ENCODE assay signal across 39 cellular contexts in the genomic region with DNA sequence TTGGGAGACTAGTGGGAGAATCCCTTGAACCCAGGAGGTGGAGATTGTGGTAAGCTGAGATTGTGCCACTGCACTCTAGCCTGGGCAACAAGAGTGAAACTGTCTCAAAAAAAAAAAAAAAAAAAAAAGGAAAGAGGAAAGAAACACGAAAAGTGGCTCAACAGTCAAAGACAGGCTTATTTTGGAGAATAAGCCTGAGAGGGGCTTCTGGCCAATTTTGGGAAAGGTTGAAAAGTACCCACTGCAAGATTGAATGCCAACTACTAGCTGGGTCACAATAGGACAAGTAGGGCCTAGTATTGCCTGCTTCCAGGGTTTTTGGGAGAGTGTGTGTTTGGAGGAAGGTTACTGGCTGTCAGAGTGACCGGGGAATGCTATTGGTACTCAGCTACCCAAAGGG. TPM values are rescaled to one million over a fixed set of nuclear protein-coding genes. Genes with fewer than 3 reads are reported as not detected.
"Had no signal": no experiment of that assay in that cellular context is flagged by ENCODE, and none has a peak within 500 bp of the region (broad histone marks: within the 10 kb centered on the region; RNA-seq: fewer than 3 reads in every experiment).

No MANE protein-coding gene starts in this region.

- ATAC-seq: activated CD8-positive, alpha-beta T cell treated with anti-CD3 and anti-CD28 coated beads for 36 hours; activated naive CD8-positive, alpha-beta T cell treated with anti-CD3 and anti-CD28 coated beads, Interleukin-2, amount 50 U/mL, for 24 hours; activated T-cell treated with anti-CD3 and anti-CD28 coated beads, Interleukin-2, amount 50 U/mL, for 4 hours; activated T-cell treated with anti-CD3 and anti-CD28 coated beads, Interleukin-2, amount 50 U/mL, for 72 hours; activated T-helper 17 cell treated with anti-CD3 and anti-CD28 coated beads, Interleukin-2, amount 50 U/mL, for 72 hours; body of pancreas had no signal

- H3K4me3 ChIP-seq: ascending aorta, body of pancreas, breast epithelium had no signal

- FAIRE-seq: colon, TTC549 had no signal

- H3K27ac Mint-ChIP-seq: activated B cell treated with CpG ODN at 0.5 μM for 24 hours; activated CD4-positive, alpha-beta memory T cell treated with anti-CD3 and anti-CD28 coated beads for 36 hours; activated CD4-positive, alpha-beta T cell treated with anti-CD3 and anti-CD28 coated beads, Interleukin-2, amount 10 ng/mL, durations not matched to agents 24 days and 14 days; activated CD8-positive, alpha-beta T cell treated with anti-CD3 and anti-CD28 coated beads for 36 hours; activated naive CD4-positive, alpha-beta T cell treated with anti-CD3 and anti-CD28 coated beads for 36 hours; activated naive CD4-positive, alpha-beta T cell treated with anti-CD3 and anti-CD28 coated beads, Interleukin-2, amount 50 U/mL, for 24 hours; activated naive CD8-positive, alpha-beta T cell; activated naive CD8-positive, alpha-beta T cell treated with anti-CD3 and anti-CD28 coated beads, Interleukin-2, amount 10 ng/mL, durations not matched to agents 7 days and 5 days; activated naive CD8-positive, alpha-beta T cell treated with anti-CD3 and anti-CD28 coated beads, Interleukin-2, amount 50 U/mL, for 24 hours; activated T-cell treated with anti-CD3 and anti-CD28 coated beads, Interleukin-2, amount 50 U/mL, for 72 hours; activated T-helper 1 cell treated with anti-CD3 and anti-CD28 coated beads, Interleukin-12 subunit alpha, Interleukin-12 subunit beta, Interleukin-2, Interleukin-4 antibody, amounts not matched to agents 30 ng/mL and 10 ng/mL and 1 ng/mL, durations not matched to agents 14 hours and 24 hours and 36 hours; activated T-helper 17 cell treated with anti-CD3 and anti-CD28 coated beads, Interleukin-2, amount 50 U/mL, for 72 hours; T-helper 1 cell treated with Interleukin-12 subunit alpha and Interleukin-12 subunit beta and Interleukin-4 antibody, amounts not matched to agents 30 μg/mL and 1 μg/mL, for 36 hours; T-helper 2 cell treated with Interferon-gamma antibody and Interleukin-4, amounts not matched to agents 5 μg/mL and 100 μg/mL, for 36 hours had no signal

- H3K9me3 Mint-ChIP-seq: activated B cell treated with CpG ODN at 0.5 μM for 24 hours; activated CD4-positive, alpha-beta memory T cell treated with anti-CD3 and anti-CD28 coated beads for 36 hours; activated CD4-positive, alpha-beta T cell treated with anti-CD3 and anti-CD28 coated beads, Interleukin-2, amount 10 ng/mL, durations not matched to agents 24 days and 14 days; activated CD8-positive, alpha-beta T cell treated with anti-CD3 and anti-CD28 coated beads for 36 hours; activated naive CD4-positive, alpha-beta T cell treated with anti-CD3 and anti-CD28 coated beads for 36 hours; activated naive CD4-positive, alpha-beta T cell treated with anti-CD3 and anti-CD28 coated beads, Interleukin-2, amount 50 U/mL, for 24 hours; activated naive CD8-positive, alpha-beta T cell treated with anti-CD3 and anti-CD28 coated beads, Interleukin-2, amount 10 ng/mL, durations not matched to agents 7 days and 5 days; activated naive CD8-positive, alpha-beta T cell treated with anti-CD3 and anti-CD28 coated beads, Interleukin-2, amount 50 U/mL, for 24 hours; activated T-cell treated with anti-CD3 and anti-CD28 coated beads, Interleukin-2, amount 50 U/mL, for 4 hours; activated T-cell treated with anti-CD3 and anti-CD28 coated beads, Interleukin-2, amount 50 U/mL, for 72 hours; activated T-helper 1 cell treated with anti-CD3 and anti-CD28 coated beads, Interleukin-12 subunit alpha, Interleukin-12 subunit beta, Interleukin-2, Interleukin-4 antibody, amounts not matched to agents 30 ng/mL and 10 ng/mL and 1 ng/mL, durations not matched to agents 14 hours and 24 hours and 36 hours; activated T-helper 17 cell treated with anti-CD3 and anti-CD28 coated beads, Interleukin-2, amount 50 U/mL, for 72 hours; T-helper 1 cell treated with Interleukin-12 subunit alpha and Interleukin-12 subunit beta and Interleukin-4 antibody, amounts not matched to agents 30 μg/mL and 1 μg/mL, for 36 hours; T-helper 2 cell treated with Interferon-gamma antibody and Interleukin-4, amounts not matched to agents 5 μg/mL and 100 μg/mL, for 36 hours had no signal

- H3K27me3 ChIP-seq: ascending aorta, body of pancreas, brain microvascular endothelial cell, breast epithelium had no signal

- DNase-seq: activated B cell treated with CpG ODN at 0.5 μM for 24 hours; activated CD4-positive, alpha-beta memory T cell treated with anti-CD3 and anti-CD28 coated beads for 36 hours; activated CD4-positive, alpha-beta T cell treated with anti-CD3 and anti-CD28 coated beads for 4 hours; activated CD4-positive, alpha-beta T cell treated with anti-CD3 and anti-CD28 coated beads, Interleukin-2, amount 10 ng/mL, durations not matched to agents 24 days and 14 days; activated CD4-positive, alpha-beta T cell treated with anti-CD3 and anti-CD28 coated beads, Interleukin-2, amount 50 U/mL, for 1 hour; activated CD4-positive, alpha-beta T cell treated with anti-CD3 and anti-CD28 coated beads, Interleukin-2, amount 50 U/mL, for 4 hours; activated CD4-positive, CD25-positive, alpha-beta regulatory T cell treated with anti-CD3 and anti-CD28 coated beads, Interleukin-2, amount 50 U/mL, for 72 hours; activated CD8-positive, alpha-beta memory T cell treated with anti-CD3 and anti-CD28 coated beads, Interleukin-2, amount 50 U/mL, for 4 hours; activated CD8-positive, alpha-beta T cell treated with anti-CD3 and anti-CD28 coated beads for 36 hours; activated effector memory CD4-positive, alpha-beta T cell treated with anti-CD3 and anti-CD28 coated beads, Interleukin-2, amount 50 U/mL, for 16 hours; activated gamma-delta T cell treated with Interleukin-2 at 50 U/mL for 16 hours; activated naive CD4-positive, alpha-beta T cell; activated naive CD4-positive, alpha-beta T cell treated with anti-CD3 and anti-CD28 coated beads for 36 hours; activated naive CD8-positive, alpha-beta T cell treated with anti-CD3 and anti-CD28 coated beads, Interleukin-2, amount 10 ng/mL, durations not matched to agents 7 days and 5 days; activated naive CD8-positive, alpha-beta T cell treated with anti-CD3 and anti-CD28 coated beads, Interleukin-2, amount 50 U/mL, for 24 hours; activated T-cell treated with anti-CD3 and anti-CD28 coated beads for 4 hours; activated T-cell treated with anti-CD3 and anti-CD28 coated beads, Interleukin-2, amount 50 U/mL, for 1 hour; activated T-cell treated with anti-CD3 and anti-CD28 coated beads, Interleukin-2, amount 50 U/mL, for 4 hours; activated T-cell treated with anti-CD3 and anti-CD28 coated beads, Interleukin-2, amount 50 U/mL, for 72 hours; amygdala; anterior cingulate cortex; body of pancreas; brain microvascular endothelial cell; central memory CD4-positive, alpha-beta T cell; T-helper 2 cell; T-helper 9 cell had no signal

- H3K9me3 ChIP-seq: ascending aorta, body of pancreas, breast epithelium had no signal

- H3K36me3 Mint-ChIP-seq: activated CD4-positive, alpha-beta memory T cell treated with anti-CD3 and anti-CD28 coated beads for 36 hours; activated naive CD4-positive, alpha-beta T cell treated with anti-CD3 and anti-CD28 coated beads, Interleukin-2, amount 50 U/mL, for 24 hours; activated naive CD8-positive, alpha-beta T cell; activated naive CD8-positive, alpha-beta T cell treated with anti-CD3 and anti-CD28 coated beads, Interleukin-2, amount 10 ng/mL, durations not matched to agents 7 days and 5 days had no signal

- H3K4me1 Mint-ChIP-seq: activated naive CD8-positive, alpha-beta T cell treated with anti-CD3 and anti-CD28 coated beads, Interleukin-2, amount 50 U/mL, for 24 hours; activated T-helper 17 cell treated with anti-CD3 and anti-CD28 coated beads, Interleukin-2, amount 50 U/mL, for 72 hours had no signal

- H3K4me3 Mint-ChIP-seq: activated B cell treated with CpG ODN at 0.5 μM for 24 hours; activated CD4-positive, alpha-beta memory T cell treated with anti-CD3 and anti-CD28 coated beads for 36 hours; activated CD4-positive, alpha-beta T cell treated with anti-CD3 and anti-CD28 coated beads, Interleukin-2, amount 10 ng/mL, durations not matched to agents 24 days and 14 days; activated CD8-positive, alpha-beta T cell treated with anti-CD3 and anti-CD28 coated beads for 36 hours; activated naive CD4-positive, alpha-beta T cell treated with anti-CD3 and anti-CD28 coated beads for 36 hours; activated naive CD4-positive, alpha-beta T cell treated with anti-CD3 and anti-CD28 coated beads, Interleukin-2, amount 50 U/mL, for 24 hours; activated naive CD8-positive, alpha-beta T cell; activated naive CD8-positive, alpha-beta T cell treated with anti-CD3 and anti-CD28 coated beads, Interleukin-2, amount 10 ng/mL, durations not matched to agents 7 days and 5 days; activated naive CD8-positive, alpha-beta T cell treated with anti-CD3 and anti-CD28 coated beads, Interleukin-2, amount 50 U/mL, for 24 hours; activated T-cell treated with anti-CD3 and anti-CD28 coated beads, Interleukin-2, amount 50 U/mL, for 4 hours; activated T-cell treated with anti-CD3 and anti-CD28 coated beads, Interleukin-2, amount 50 U/mL, for 72 hours; activated T-helper 1 cell treated with anti-CD3 and anti-CD28 coated beads, Interleukin-12 subunit alpha, Interleukin-12 subunit beta, Interleukin-2, Interleukin-4 antibody, amounts not matched to agents 30 ng/mL and 10 ng/mL and 1 ng/mL, durations not matched to agents 14 hours and 24 hours and 36 hours; activated T-helper 17 cell treated with anti-CD3 and anti-CD28 coated beads, Interleukin-2, amount 50 U/mL, for 72 hours; T-helper 1 cell treated with Interleukin-12 subunit alpha and Interleukin-12 subunit beta and Interleukin-4 antibody, amounts not matched to agents 30 μg/mL and 1 μg/mL, for 36 hours; T-helper 2 cell treated with Interferon-gamma antibody and Interleukin-4, amounts not matched to agents 5 μg/mL and 100 μg/mL, for 36 hours had no signal

- H3K27ac ChIP-seq: ascending aorta, body of pancreas, brain microvascular endothelial cell, breast epithelium, VCaP had no signal

- H3K36me3 ChIP-seq: brain microvascular endothelial cell, breast epithelium had no signal

- H3K4me1 ChIP-seq: ascending aorta had no signal

RNA-seq across cellular contexts. Expression of a gene that starts 17.2 kb away (rescaled TPM):
- total RNA-seq: activated B cell treated with CpG ODN at 0.5 μM for 24 hours; activated CD4-positive, alpha-beta memory T cell treated with anti-CD3 and anti-CD28 coated beads for 36 hours; activated CD4-positive, alpha-beta T cell treated with anti-CD3 and anti-CD28 coated beads, Interleukin-2, amount 10 ng/mL, durations not matched to agents 24 days and 14 days; activated CD8-positive, alpha-beta memory T cell treated with anti-CD3 and anti-CD28 coated beads for 36 hours; activated CD8-positive, alpha-beta T cell treated with anti-CD3 and anti-CD28 coated beads for 36 hours; activated naive CD8-positive, alpha-beta T cell treated with anti-CD3 and anti-CD28 coated beads, Interleukin-2, amount 10 ng/mL, durations not matched to agents 7 days and 5 days; activated T-cell treated with anti-CD3 and anti-CD28 coated beads, Interleukin-2, amount 50 U/mL, for 72 hours had no signal

RNA-seq across cellular contexts. Expression of a gene that starts 46.3 kb away (rescaled TPM):
- total RNA-seq: ascending aorta, body of pancreas, cardiac septum had no signal
